16 cellular contexts compared by ENCODE assay signal in the genomic region with DNA sequence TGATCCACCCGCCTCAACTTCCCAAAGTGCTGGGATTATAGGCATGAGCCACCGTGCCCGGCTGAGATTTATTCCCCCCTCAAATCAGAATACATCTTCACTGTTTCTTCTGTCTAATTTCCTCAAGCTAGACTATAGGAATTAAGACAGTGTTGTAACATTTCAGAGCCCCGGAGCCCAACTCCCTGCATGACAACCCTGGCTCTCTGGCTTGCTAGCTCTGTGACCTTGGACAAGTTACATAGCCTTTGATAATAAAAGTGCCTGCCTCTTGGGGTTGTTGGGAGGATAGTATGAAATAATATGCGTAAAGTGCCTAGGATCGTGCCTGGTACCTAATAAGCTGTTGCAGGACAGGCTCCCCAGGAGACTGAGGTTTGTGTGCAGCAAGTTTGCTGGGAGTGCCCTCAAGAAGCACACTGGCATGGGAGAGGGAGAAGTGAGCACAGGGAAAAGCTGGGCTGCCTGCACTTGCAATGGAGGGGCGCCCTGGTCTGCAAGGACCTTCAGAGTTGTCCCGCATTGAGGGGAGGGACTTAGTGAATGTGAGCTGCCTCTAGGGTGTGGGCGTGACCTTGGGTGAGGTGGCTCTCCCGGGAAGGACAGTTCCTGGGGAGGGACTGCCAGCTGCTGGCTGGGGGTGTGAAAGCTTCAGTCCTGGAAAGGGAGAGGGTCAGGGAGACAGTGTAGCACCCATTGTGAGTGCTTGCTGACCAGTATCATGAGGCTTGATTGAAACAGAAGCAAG. TPM values are rescaled to one million over a fixed set of nuclear protein-coding genes. Genes with fewer than 3 reads are reported as not detected.
DNase-seq lines count a peak whose midpoint lies in the region; ATAC-seq and TF ChIP-seq lines count a peak whose summit lies in the region.
"Had no signal": no experiment of that assay in that cellular context is flagged by ENCODE, and none has a peak within 500 bp of the region (broad histone marks: within the 10 kb centered on the region; RNA-seq: fewer than 3 reads in every experiment).

No MANE protein-coding gene starts in this region.

- H3K9me3 ChIP-seq in colonic mucosa: no peaks in the 10 kb centered on the region

- in situ Hi-C loops in Caki2 (cut with HindIII; ENCODE audit: low pct_unique_long_range_greater_than_20kb, low sequenced_read_pairs): no loop called here

- H3K9me3 Mint-ChIP-seq in activated T-cell treated with anti-CD3 and anti-CD28 coated beads, Interleukin-2, amount 50 U/mL, for 72 hours: no peaks in the 10 kb centered on the region
- H3K9me3 Mint-ChIP-seq in T-cell: no peaks in the 10 kb centered on the region
- no peaks in the 10 kb centered on the region for H3K9me3 Mint-ChIP-seq in activated CD4-positive, alpha-beta T cell treated with anti-CD3 and anti-CD28 coated beads for 36 hours (ENCODE audit: low read depth)
- H3K9me3 Mint-ChIP-seq: activated naive CD4-positive, alpha-beta T cell treated with anti-CD3 and anti-CD28 coated beads, Interleukin-2, amount 10 ng/mL, durations not matched to agents 7 days and 5 days; stimulated activated effector memory CD8-positive, alpha-beta T cell treated with anti-CD3 and anti-CD28 coated beads, Interleukin-12 subunit alpha, Interleukin-12 subunit beta, amount 100 ng/mL, for 72 hours had no signal

- no peak overlapping the region for H3K4me3 ChIP-seq in colonic mucosa

- no peaks in the 10 kb centered on the region for H3K4me1 ChIP-seq in colonic mucosa

- H3K27me3 Mint-ChIP-seq in activated T-cell treated with anti-CD3 and anti-CD28 coated beads, Interleukin-2, amount 50 U/mL, for 72 hours (ENCODE audit: low read depth): no peaks in the 10 kb centered on the region
- peaks cover 4% of the 10 kb centered on the region in 2 donors for H3K27me3 Mint-ChIP-seq in T-cell
- H3K27me3 Mint-ChIP-seq in activated CD4-positive, alpha-beta T cell treated with anti-CD3 and anti-CD28 coated beads for 36 hours: no peaks in the 10 kb centered on the region

- no peak for TF ChIP-seq CTCF in colonic mucosa (IDR thresholded peaks at IDR 0.05)

- CTCF ChIA-PET in T-cell (lab: Charles Lee): no interaction called here
- CTCF ChIA-PET in activated CD4-positive, alpha-beta T cell treated with anti-CD3 and anti-CD28 coated beads for 36 hours (lab: Charles Lee): interaction anchor here (0.7 to 1.5 kb wide), 4 partner anchors 9 to 453 kb away, joined by 3 to 13 read pairs (median 4); no protein-coding TSS in a partner anchor

- no peak overlapping the region for H3K27ac Mint-ChIP-seq in activated T-cell treated with anti-CD3 and anti-CD28 coated beads, Interleukin-2, amount 50 U/mL, for 72 hours
- no peak overlapping the region for H3K27ac Mint-ChIP-seq in T-cell
- no peak overlapping the region for H3K27ac Mint-ChIP-seq in activated CD4-positive, alpha-beta T cell treated with anti-CD3 and anti-CD28 coated beads for 36 hours
- H3K27ac Mint-ChIP-seq: activated naive CD4-positive, alpha-beta T cell treated with anti-CD3 and anti-CD28 coated beads, Interleukin-2, amount 10 ng/mL, durations not matched to agents 7 days and 5 days; stimulated activated effector memory CD8-positive, alpha-beta T cell treated with anti-CD3 and anti-CD28 coated beads, Interleukin-12 subunit alpha, Interleukin-12 subunit beta, amount 100 ng/mL, for 72 hours had no signal

- ATAC-seq in left colon (peak; percentile 76), T-cell (replicated peaks in 1 of 4) (no peak)
- ATAC-seq in activated T-cell treated with anti-CD3 and anti-CD28 coated beads, Interleukin-2, amount 50 U/mL, for 72 hours (replicated peaks in 1 of 2): no peak
- ATAC-seq in activated CD4-positive, alpha-beta T cell treated with anti-CD3 and anti-CD28 coated beads for 36 hours: no peak
- ATAC-seq: stimulated activated effector memory CD8-positive, alpha-beta T cell treated with anti-CD3 and anti-CD28 coated beads, Interleukin-12 subunit alpha, Interleukin-12 subunit beta, amount 100 ng/mL, for 72 hours had no signal

- H3K36me3 Mint-ChIP-seq in activated T-cell treated with anti-CD3 and anti-CD28 coated beads, Interleukin-2, amount 50 U/mL, for 72 hours (ENCODE audit: insufficient read depth in 2 of 2): no peaks in the 10 kb centered on the region
- H3K36me3 Mint-ChIP-seq in T-cell: no peaks in the 10 kb centered on the region
- H3K36me3 Mint-ChIP-seq in activated CD4-positive, alpha-beta T cell treated with anti-CD3 and anti-CD28 coated beads for 36 hours (ENCODE audit: low read depth): no peaks in the 10 kb centered on the region
- H3K36me3 Mint-ChIP-seq: activated naive CD4-positive, alpha-beta T cell treated with anti-CD3 and anti-CD28 coated beads, Interleukin-2, amount 10 ng/mL, durations not matched to agents 7 days and 5 days; stimulated activated effector memory CD8-positive, alpha-beta T cell treated with anti-CD3 and anti-CD28 coated beads, Interleukin-12 subunit alpha, Interleukin-12 subunit beta, amount 100 ng/mL, for 72 hours had no signal

- POLR2A ChIA-PET in T-cell (lab: Charles Lee): no interaction called here
- POLR2A ChIA-PET in activated CD4-positive, alpha-beta T cell treated with anti-CD3 and anti-CD28 coated beads for 36 hours (lab: Charles Lee): no interaction called here

- no peaks in the 10 kb centered on the region for H3K27me3 ChIP-seq in colonic mucosa
- H3K27me3 ChIP-seq: brain microvascular endothelial cell had no signal

- H3K36me3 ChIP-seq in colonic mucosa: no peaks in the 10 kb centered on the region
- H3K36me3 ChIP-seq: brain microvascular endothelial cell had no signal

- no peak overlapping the region for H3K27ac ChIP-seq in colonic mucosa
- H3K27ac ChIP-seq: brain microvascular endothelial cell had no signal

- peak overlapping the region in 1 of 2 donors; percentile 14 for H3K9ac ChIP-seq in colonic mucosa (ENCODE audit: low read depth in 2 of 2, low read length in 2 of 2)

- peak; percentile 30 for DNase-seq in Caki2 (ENCODE audit: low read depth)
- DNase-seq in HUDEP-2 (lab: John Stamatoyannopoulos, UW; ENCODE audit: unreplicated experiment in 76 of 76): peak in 47 of 76 experiments; percentile 16 to 67 (median 40)
- DNase-seq in colonic mucosa: peak; percentile 45
- DNase-seq in left colon: peak; percentile 58 to 59
- no peak for DNase-seq in activated T-cell treated with anti-CD3 and anti-CD28 coated beads, Interleukin-2, amount 50 U/mL, for 72 hours
- DNase-seq in T-cell: no peak
- no peak for DNase-seq in cerebellum (ENCODE audit: low spot score)
- DNase-seq in activated CD4-positive, alpha-beta T cell treated with anti-CD3 and anti-CD28 coated beads for 36 hours: no peak
- DNase-seq: activated CD4-positive, CD25-positive, alpha-beta regulatory T cell; activated naive CD4-positive, alpha-beta T cell treated with anti-CD3 and anti-CD28 coated beads, Interleukin-2, amount 10 ng/mL, durations not matched to agents 7 days and 5 days; brain microvascular endothelial cell; HCEC 1CT; KG1; NCI-H1417; NCI-H446 treated with DMSO at 0.1 percent for 48 hours had no signal

- H3K4me3 Mint-ChIP-seq in activated T-cell treated with anti-CD3 and anti-CD28 coated beads, Interleukin-2, amount 50 U/mL, for 72 hours: no peak overlapping the region
- H3K4me3 Mint-ChIP-seq in T-cell: no peak overlapping the region
- H3K4me3 Mint-ChIP-seq in activated CD4-positive, alpha-beta T cell treated with anti-CD3 and anti-CD28 coated beads for 36 hours: no peak overlapping the region
- H3K4me3 Mint-ChIP-seq: activated naive CD4-positive, alpha-beta T cell treated with anti-CD3 and anti-CD28 coated beads, Interleukin-2, amount 10 ng/mL, durations not matched to agents 7 days and 5 days; stimulated activated effector memory CD8-positive, alpha-beta T cell treated with anti-CD3 and anti-CD28 coated beads, Interleukin-12 subunit alpha, Interleukin-12 subunit beta, amount 100 ng/mL, for 72 hours had no signal

- intact Hi-C loops in colonic mucosa (cut with DNase I) (no loop called here), left colon (cut with DNase I, micrococcal nuclease) (no loop called here)
- intact Hi-C loops in activated CD4-positive, alpha-beta T cell treated with anti-CD3 and anti-CD28 coated beads for 36 hours (cut with DNase I, micrococcal nuclease): no loop called here

- H3K4me1 Mint-ChIP-seq in activated T-cell treated with anti-CD3 and anti-CD28 coated beads, Interleukin-2, amount 50 U/mL, for 72 hours (ENCODE audit: low read depth): peaks cover 12% of the 10 kb centered on the region
- no peaks in the 10 kb centered on the region for H3K4me1 Mint-ChIP-seq in T-cell
- H3K4me1 Mint-ChIP-seq in activated CD4-positive, alpha-beta T cell treated with anti-CD3 and anti-CD28 coated beads for 36 hours: peaks cover 8% of the 10 kb centered on the region
- H3K4me1 Mint-ChIP-seq: activated naive CD4-positive, alpha-beta T cell treated with anti-CD3 and anti-CD28 coated beads, Interleukin-2, amount 10 ng/mL, durations not matched to agents 7 days and 5 days had no signal

RNA-seq across cellular contexts. Expression of a gene that starts 43.4 kb away (rescaled TPM):
- total RNA-seq in Caki2 (2014; rRNA removed; shearing (Covaris generic); ENCODE audit: low replicate concordance): 20.3 and 28.0 TPM in 2 replicates
- total RNA-seq in colonic mucosa: 10 to 100 TPM; 20.5 to 21.2 TPM
- 10 to 100 TPM; 19.0 to 19.7 TPM for total RNA-seq in left colon
- total RNA-seq in activated T-cell treated with anti-CD3 and anti-CD28 coated beads, Interleukin-2, amount 50 U/mL, for 72 hours: 10 to 100 TPM; 62.6 to 70.4 TPM
- 10 to 100 TPM; 46.0 to 55.5 (median 47.6) TPM for total RNA-seq in T-cell
- total RNA-seq in cerebellum: 14.9 TPM
- 10 to 100 TPM; 52.3 to 53.1 TPM for total RNA-seq in activated CD4-positive, alpha-beta T cell treated with anti-CD3 and anti-CD28 coated beads for 36 hours

RNA-seq across cellular contexts. Expression of a gene that starts 48.7 kb away (rescaled TPM):
- total RNA-seq in Caki2 (2014; rRNA removed; shearing (Covaris generic); ENCODE audit: low replicate concordance): 1.6 and 7.2 TPM in 2 replicates
- total RNA-seq in colonic mucosa (10 to 100 TPM; 35.1 to 42.3 TPM), left colon (10 to 100 TPM; 49.7 to 66.2 TPM), T-cell (under 1 TPM in 4 of 5 donors, not detected in 1; 0.05 to 0.18 (median 0.08) TPM), cerebellum (not detected)
- total RNA-seq in activated T-cell treated with anti-CD3 and anti-CD28 coated beads, Interleukin-2, amount 50 U/mL, for 72 hours: under 1 TPM; 0.26 to 0.65 TPM
- under 1 TPM; 0.14 TPM for total RNA-seq in activated CD4-positive, alpha-beta T cell treated with anti-CD3 and anti-CD28 coated beads for 36 hours

Comparison
In these comparisons a context has a peak if more than half of its experiments do, and no peak if none do; other contexts are left out.
1. DNase-seq: peak in Caki2 (single experiment), HUDEP-2 (47 of 76), colonic mucosa (single experiment) and left colon (2 of 2); none in activated T-cell treated with anti-CD3 and anti-CD28 coated beads, Interleukin-2, amount 50 U/mL, for 72 hours (0 of 2), T-cell (0 of 34), cerebellum (single experiment) and activated CD4-positive, alpha-beta T cell treated with anti-CD3 and anti-CD28 coated beads for 36 hours (single experiment).